ENCODE assay signal across 19 cellular contexts in genomic region chr1:190312763-190313162, GRCh38.
DNase-seq lines count a peak whose midpoint lies in the region; ATAC-seq, FAIRE-seq and TF ChIP-seq lines count a peak whose summit lies in the region.
"Had no signal": no experiment of that assay in that cellular context is flagged by ENCODE, and none has a peak within 500 bp of the region (broad histone marks: within the 10 kb centered on the region; RNA-seq: fewer than 3 reads in every experiment).

No MANE protein-coding gene starts in this region.

- POLR2A ChIA-PET in SK-N-SH (lab: Yijun Ruan, JAX) = no interaction called here

- H3K4me1 ChIP-seq in SK-N-SH (ENCODE audit: control insufficient read depth in 1 of 2, insufficient read depth in 2 of 2, low read depth in 1 of 2, low read length in 1 of 2) = no peaks in the 10 kb centered on the region; a peak in 1 of 4 replicates
- H3K4me1 ChIP-seq: BLaER1 had no signal

- H3K36me3 ChIP-seq in SK-N-SH (replicated peaks in 1 of 2; ENCODE audit: control insufficient read depth in 1 of 2, insufficient read depth in 2 of 2, low read length in 1 of 2) = no peaks in the 10 kb centered on the region
- H3K36me3 ChIP-seq: BE2C, BLaER1 had no signal

- no peaks in the 10 kb centered on the region for H4K20me1 ChIP-seq in SK-N-SH (ENCODE audit: insufficient read depth)
- H4K20me1 ChIP-seq: BLaER1 had no signal

- FAIRE-seq in TTC549 (lab: Jason Lieb, UNC) = peak; percentile 87
- FAIRE-seq: G401.6, GM12891, GM19239 had no signal

- H3K9ac ChIP-seq in SK-N-SH = no peak overlapping the region
- H3K9ac ChIP-seq: BLaER1 had no signal

- no peaks in the 10 kb centered on the region for H3F3A ChIP-seq in SK-N-SH (replicated peaks; ENCODE audit: insufficient read depth)

- H3K27ac ChIP-seq in SK-N-SH (ENCODE audit: low read depth in 2 of 2, low read length in 1 of 2) = no peak overlapping the region
- H3K27ac ChIP-seq: 22Rv1, BLaER1 had no signal

- no peak for TF ChIP-seq RAD21 in SK-N-SH (IDR thresholded peaks at IDR 0.05; ENCODE audit: low read length)

- no peak overlapping the region for H2AFZ ChIP-seq in SK-N-SH (ENCODE audit: low read depth)

- H3K9me2 ChIP-seq in SK-N-SH = no peaks in the 10 kb centered on the region

- 60% methylated on average over 1 of the region's 1 CpG for WGBS in SK-N-SH (ENCODE audit: low lambda C conversion rate)

- ATAC-seq in SK-N-SH treated with all-trans-retinoic acid at 6 μM for 48 hours (no peak), GM21367 (IDR thresholded peaks at IDR 0.05; ENCODE audit: unreplicated experiment) (no peak)

- CTCF ChIA-PET in SK-N-SH (lab: Yijun Ruan, JAX) = interaction anchor here (0.7 kb wide), 1 partner anchor 8 kb away, joined by 4 read pairs; no protein-coding TSS in a partner anchor

- TF ChIP-seq CTCF in SK-N-SH (IDR thresholded peaks at IDR 0.05) = no peak

- DNase-seq in SK-N-SH = no peak
- DNase-seq in RKO (ENCODE audit: low spot score) = no peak
- DNase-seq: ACHN; BE2C; C1 segment of cervical spinal cord; CD4-positive, alpha-beta memory T cell; CD4-positive, CD25-positive, alpha-beta regulatory T cell; CD8-positive, alpha-beta memory T cell; COR-L47; DMS79 treated with DMSO at 0.1 percent for 48 hours; GF-D8 had no signal

- no peaks in the 10 kb centered on the region for H3K9me3 ChIP-seq in SK-N-SH
- H3K9me3 ChIP-seq: BE2C, BLaER1 had no signal

- H3K27me3 ChIP-seq in SK-N-SH (ENCODE audit: insufficient read depth) = no peaks in the 10 kb centered on the region
- H3K27me3 ChIP-seq: BE2C, BLaER1 had no signal

- no peak overlapping the region for H3K4me2 ChIP-seq in SK-N-SH
- H3K4me2 ChIP-seq: BLaER1 had no signal

- H3K4me3 ChIP-seq in SK-N-SH (ENCODE audit: low read depth in 2 of 2, low read length in 1 of 2) = no peak overlapping the region
- H3K4me3 ChIP-seq: BLaER1 had no signal

- TF ChIP-seq EP300 in SK-N-SH (IDR thresholded peaks at IDR 0.05; ENCODE audit: borderline replicate concordance in 1 of 2, low read depth in 1 of 2, low read length in 1 of 2) = no peak

- H3K79me2 ChIP-seq in SK-N-SH (ENCODE audit: insufficient read depth) = no peaks in the 10 kb centered on the region

TF ChIP-seq in SK-N-SH treated with all-trans-retinoic acid at 6 μM for 48 hours, 23 proteins besides CTCF, POLR2A, EP300 and RAD21:
- TF ChIP-seq ZC3H10 (CRISPR knock-in tag; IDR thresholded peaks at IDR 0.05) (peak; percentile 92), GLIS3 (CRISPR knock-in tag; IDR thresholded peaks at IDR 0.05) (no peak), ISL1 (CRISPR knock-in tag; IDR thresholded peaks at IDR 0.05) (no peak), SNAI2 (CRISPR knock-in tag; IDR thresholded peaks at IDR 0.05) (no peak), ARNTL (CRISPR knock-in tag; IDR thresholded peaks at IDR 0.05; ENCODE audit: borderline replicate concordance, low read depth) (no peak), ZFP3 (CRISPR knock-in tag; IDR thresholded peaks at IDR 0.05) (no peak)

TF ChIP-seq in SK-N-SH, 30 proteins besides CTCF, POLR2A, EP300 and RAD21:
- no peak for TF ChIP-seq FOSL2 (IDR thresholded peaks at IDR 0.05; ENCODE audit: borderline replicate concordance, low read depth)
